8 cellular contexts compared by ENCODE assay signal in the genomic region with DNA sequence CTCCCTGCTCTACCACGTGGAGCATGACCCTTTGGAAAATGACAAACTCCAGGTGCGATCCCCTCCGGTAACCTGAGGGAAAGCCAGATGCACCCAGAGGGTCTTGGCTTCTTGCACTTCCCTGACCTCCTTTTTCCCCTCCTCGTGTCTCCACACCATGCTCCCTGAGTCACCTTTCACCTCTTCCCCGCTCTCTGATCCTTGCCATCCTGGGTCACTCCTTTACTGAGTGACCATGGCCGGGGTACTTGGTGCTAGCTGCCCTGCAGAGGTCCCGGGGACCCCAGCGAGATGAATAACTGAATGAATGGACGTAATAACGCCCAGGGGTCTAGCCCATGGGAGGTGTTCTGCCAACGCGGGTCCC. TPM values are rescaled to one million over a fixed set of nuclear protein-coding genes. Genes with fewer than 3 reads are reported as not detected.
DNase-seq lines count a peak whose midpoint lies in the region; ATAC-seq, FAIRE-seq and TF ChIP-seq lines count a peak whose summit lies in the region.

No MANE protein-coding gene starts in this region.

- 40% methylated on average over 12 of the region's 12 CpGs for WGBS in GM12878 (ENCODE audit: insufficient coverage, insufficient replicate concordance, low lambda C conversion rate, missing lambda C conversion rate)

- peak overlapping the region; percentile 22; the same call in 1 of the 2 replicates for H3K4me2 ChIP-seq in GM12878 (ENCODE audit: control insufficient read depth, insufficient read depth)

- ATAC-seq in left ventricle myocardium superior (no peak), GM12878 (no peak), upper lobe of right lung (no peak), left colon (no peak)

- CTCF ChIA-PET in GM12878 (lab: Yijun Ruan, JAX) = no interaction called here

- no peak overlapping the region; the same call in 1 of the 2 replicates for H3K4me3 ChIP-seq in GM12878
- H3K4me3 ChIP-seq in upper lobe of right lung = peak overlapping the region; percentile 56

- H3K36me3 ChIP-seq in GM12878 (ENCODE audit: control insufficient read depth in 2 of 2, insufficient read depth in 2 of 2, low read length in 1 of 2) = no peaks in the 10 kb centered on the region
- no peaks in the 10 kb centered on the region for H3K36me3 ChIP-seq in upper lobe of right lung

- RAD21 ChIA-PET in GM12878 (lab: Charles Lee; ENCODE audit: unreplicated experiment) = no interaction called here

- intact Hi-C loops in cardiac septum (cut with DNase I) = no loop called here
- intact Hi-C loops in left ventricle myocardium superior (cut with micrococcal nuclease) = no loop called here
- intact Hi-C loops in GM12878 (cut with micrococcal nuclease; ENCODE audit: unreplicated experiment) = no loop called here
- intact Hi-C loops in upper lobe of right lung (cut with DNase I) = no loop called here
- intact Hi-C loops in left colon (cut with DNase I, micrococcal nuclease) = no loop called here

- BruUV-seq in GM12878 (replicated peaks; lab: Mats Ljungman, UMichigan) = no TSS peak

- H3K36me3 Mint-ChIP-seq in mesothelial cell of epicardium = no peaks in the 10 kb centered on the region

- H3K27me3 ChIP-seq in GM12878 (replicated peaks in 1 of 2; ENCODE audit: control insufficient read depth in 2 of 2, insufficient read depth in 2 of 2, low read length in 1 of 2) (no peaks in the 10 kb centered on the region), upper lobe of right lung (no peaks in the 10 kb centered on the region)

- FAIRE-seq in GM12878 (lab: Jason Lieb, UNC) = no peak

- H3K27ac Mint-ChIP-seq in mesothelial cell of epicardium = no peak overlapping the region

- SMC1A ChIA-PET in GM12878 (lab: Charles Lee; ENCODE audit: uncharacterized antibody, unreplicated experiment) = no interaction called here

- H3K9me3 ChIP-seq in GM12878 (replicated peaks; ENCODE audit: control insufficient read depth, insufficient read depth, low read length) (no peaks in the 10 kb centered on the region; the same call in 2 of the 3 replicates), upper lobe of right lung (no peaks in the 10 kb centered on the region)

- H3K79me2 ChIP-seq in GM12878 (ENCODE audit: control insufficient read depth, insufficient read depth, low read length) = no peaks in the 10 kb centered on the region

- peak overlapping the region; percentile 54 for H2AFZ ChIP-seq in GM12878 (ENCODE audit: control insufficient read depth, low read depth, low read length)

- H3K9me3 Mint-ChIP-seq in mesothelial cell of epicardium = peaks cover 10% of the 10 kb centered on the region

- POLR2A ChIA-PET in GM12878 (lab: Charles Lee) = no interaction called here

- DNase-seq in cardiac septum (ENCODE audit: low spot score) = peak; percentile 36
- no peak for DNase-seq in left ventricle myocardium superior
- no peak for DNase-seq in GM12878 (ENCODE audit: low read depth, low spot score)
- no peak for DNase-seq in mesothelial cell of epicardium (ENCODE audit: low spot score in 2 of 2, unreplicated experiment in 2 of 2)
- no peak for DNase-seq in upper lobe of right lung
- DNase-seq in inferior parietal cortex (ENCODE audit: extremely low spot score) = no peak
- DNase-seq in left colon = no peak
- DNase-seq in GF-D8 (lab: John Stamatoyannopoulos, UW) = no peak

- H4K20me1 ChIP-seq in GM12878 (ENCODE audit: control insufficient read depth, insufficient read depth) = no peaks in the 10 kb centered on the region

- TF ChIP-seq EP300 in GM12878 (IDR thresholded peaks at IDR 0.05; ENCODE audit: borderline replicate concordance in 1 of 2, control insufficient read depth in 1 of 2, low read depth in 2 of 2, low read length in 2 of 2) = no peak

- H3K9ac ChIP-seq in GM12878 (ENCODE audit: control insufficient read depth, insufficient read depth, low read length) = no peak overlapping the region

- peak overlapping the region; percentile 59 for H3K4me3 Mint-ChIP-seq in mesothelial cell of epicardium

- peaks cover 16% of the 10 kb centered on the region for H3K27me3 Mint-ChIP-seq in mesothelial cell of epicardium (ENCODE audit: low read depth)

- H3K4me1 Mint-ChIP-seq in mesothelial cell of epicardium = peaks cover 14% of the 10 kb centered on the region

- TF ChIP-seq POLR2A in GM12878 (IDR thresholded peaks at IDR 0.05; ENCODE audit: low read depth, low read length) = no peak

- H3K27ac ChIP-seq in GM12878 (ENCODE audit: control insufficient read depth, insufficient read depth) = no peak overlapping the region
- H3K27ac ChIP-seq in upper lobe of right lung = no peak overlapping the region

- in situ Hi-C loops in GM12878 (cut with MboI) = no loop called here

- no peak for TF ChIP-seq RAD21 in GM12878 (IDR thresholded peaks at IDR 0.05; ENCODE audit: insufficient read depth, low read depth, low read length)

- H3K4me1 ChIP-seq in GM12878 (ENCODE audit: control insufficient read depth, insufficient read depth, low read length) = no peaks in the 10 kb centered on the region
- no peaks in the 10 kb centered on the region for H3K4me1 ChIP-seq in upper lobe of right lung

- no peak for TF ChIP-seq CTCF in GM12878 (IDR thresholded peaks at IDR 0.05 in 2 of 3, conservative IDR thresholded peaks at IDR 0.05 in 1 of 3; ENCODE audit: control insufficient read depth in 2 of 3, extremely low read depth in 1 of 3, insufficient read depth in 1 of 3, low read depth in 3 of 3, low read length in 3 of 3)
- no peak for TF ChIP-seq CTCF in mesothelial cell of epicardium (IDR thresholded peaks at IDR 0.05; ENCODE audit: unreplicated experiment)
- TF ChIP-seq CTCF in upper lobe of right lung (IDR thresholded peaks at IDR 0.05) = no peak

RNA-seq across cellular contexts. Expression of a gene that starts 0.4 kb away (rescaled TPM):
- total RNA-seq in cardiac septum = 0.40 TPM
- total RNA-seq in left ventricle myocardium superior = 0.57 TPM
- total RNA-seq in GM12878 (2013; cell fraction: nucleolus; rRNA removed) = 3.2 and 3.7 TPM in 2 replicates
- total RNA-seq in GM12878 (2014; rRNA removed) = 0.06 and 0.11 TPM in 2 replicates
- 0.09 and 0.14 TPM in 2 replicates for total RNA-seq in GM12878 (2014; rRNA removed; fragmentation: Illumina TruSeq; extraction: Trizol)
- 0.13 and 0.31 TPM in 2 replicates for total RNA-seq in GM12878 (2021)
- 0.62 TPM for polyA plus RNA-seq in GM12878 (2011; ENCODE audit: low read depth)
- polyA plus RNA-seq in GM12878 (2011; rRNA removed) = 1.4 and 1.6 TPM in 2 replicates
- 1.6 TPM in 2 replicates for polyA plus RNA-seq in GM12878 (2011; cell fraction: cytosol; rRNA removed)
- polyA plus RNA-seq in GM12878 (2011; cell fraction: nucleus; rRNA removed) = 4.0 and 4.2 TPM in 2 replicates
- polyA plus RNA-seq in GM12878 (2012) = 0.72 and 0.93 TPM in 2 replicates
- polyA plus RNA-seq in GM12878 (2014; fragmentation: Illumina TruSeq; extraction: Trizol) = 0.16 and 0.27 TPM in 2 replicates
- polyA plus RNA-seq in GM12878 (2014; fragmentation: Nextera tagmentation; extraction: Ambion mirVana) = under 1 TPM; 0.02 to 0.03 TPM
- 0.09 and 0.19 TPM in 2 replicates for polyA plus RNA-seq in GM12878 (2014; rRNA removed)
- not detected for polyA plus RNA-seq in GM12878 (2016; fragmentation: Nextera tagmentation; extraction: Ambion mirVana)
- polyA minus RNA-seq in GM12878 (2011; rRNA and poly(A)+ RNA removed) = 1.6 and 2.4 TPM in 2 replicates
- 1.0 and 1.7 TPM in 2 replicates for polyA minus RNA-seq in GM12878 (2011; cell fraction: cytosol; rRNA and poly(A)+ RNA removed)
- 0.97 and 1.7 TPM in 2 replicates for polyA minus RNA-seq in GM12878 (2011; cell fraction: nucleus; rRNA and poly(A)+ RNA removed)
- total RNA-seq in mesothelial cell of epicardium = 1.3 to 1.4 TPM (median 1.3 TPM) in 3 replicates
- 3.4 TPM for total RNA-seq in upper lobe of right lung
- under 1 TPM; 0.18 to 0.50 TPM for total RNA-seq in left colon

RNA-seq across cellular contexts. Expression of a gene that starts 9.7 kb away (rescaled TPM):
- not detected for total RNA-seq in cardiac septum
- not detected for total RNA-seq in left ventricle myocardium superior
- not detected in 2 replicates for total RNA-seq in GM12878 (2013; cell fraction: nucleolus; rRNA removed)
- not detected in 2 replicates for total RNA-seq in GM12878 (2014; rRNA removed)
- total RNA-seq in GM12878 (2014; rRNA removed; fragmentation: Illumina TruSeq; extraction: Trizol) = not detected in 2 replicates
- not detected in 2 replicates for total RNA-seq in GM12878 (2021)
- polyA plus RNA-seq in GM12878 (2011; ENCODE audit: low read depth) = not detected
- not detected in 2 replicates for polyA plus RNA-seq in GM12878 (2011; rRNA removed)
- polyA plus RNA-seq in GM12878 (2011; cell fraction: cytosol; rRNA removed) = not detected in 2 replicates
- not detected in 2 replicates for polyA plus RNA-seq in GM12878 (2011; cell fraction: nucleus; rRNA removed)
- polyA plus RNA-seq in GM12878 (2012) = not detected in 2 replicates
- polyA plus RNA-seq in GM12878 (2014; fragmentation: Illumina TruSeq; extraction: Trizol) = not detected in 2 replicates
- not detected for polyA plus RNA-seq in GM12878 (2014; fragmentation: Nextera tagmentation; extraction: Ambion mirVana)
- polyA plus RNA-seq in GM12878 (2014; rRNA removed) = not detected in 2 replicates
- polyA plus RNA-seq in GM12878 (2016; fragmentation: Nextera tagmentation; extraction: Ambion mirVana) = not detected
- not detected in 2 replicates for polyA minus RNA-seq in GM12878 (2011; rRNA and poly(A)+ RNA removed)
- polyA minus RNA-seq in GM12878 (2011; cell fraction: cytosol; rRNA and poly(A)+ RNA removed) = not detected in 2 replicates
- polyA minus RNA-seq in GM12878 (2011; cell fraction: nucleus; rRNA and poly(A)+ RNA removed) = not detected in 2 replicates
- not detected in 3 replicates for total RNA-seq in mesothelial cell of epicardium
- 0.14 TPM for total RNA-seq in upper lobe of right lung
- total RNA-seq in left colon = not detected

RNA-seq across cellular contexts. Expression of a gene that starts 35.0 kb away (rescaled TPM):
- total RNA-seq in cardiac septum = 0.19 TPM
- 0.25 TPM for total RNA-seq in left ventricle myocardium superior
- total RNA-seq in GM12878 (2013; cell fraction: nucleolus; rRNA removed) = 1.9 and 3.4 TPM in 2 replicates
- 0.65 and 0.85 TPM in 2 replicates for total RNA-seq in GM12878 (2014; rRNA removed)
- total RNA-seq in GM12878 (2014; rRNA removed; fragmentation: Illumina TruSeq; extraction: Trizol) = 0.23 TPM in 1 of 2 replicates, not detected in the other
- 0.80 and 1.1 TPM in 2 replicates for total RNA-seq in GM12878 (2021)
- polyA plus RNA-seq in GM12878 (2011; ENCODE audit: low read depth) = 0.21 TPM
- polyA plus RNA-seq in GM12878 (2011; rRNA removed) = 0.14 TPM in 1 of 2 replicates, not detected in the other
- polyA plus RNA-seq in GM12878 (2011; cell fraction: cytosol; rRNA removed) = 0.27 and 0.62 TPM in 2 replicates
- polyA plus RNA-seq in GM12878 (2011; cell fraction: nucleus; rRNA removed) = 2.8 and 5.9 TPM in 2 replicates
- 0.27 and 0.29 TPM in 2 replicates for polyA plus RNA-seq in GM12878 (2012)
- 0.09 TPM in 1 of 2 replicates, not detected in the other for polyA plus RNA-seq in GM12878 (2014; fragmentation: Illumina TruSeq; extraction: Trizol)
- polyA plus RNA-seq in GM12878 (2014; fragmentation: Nextera tagmentation; extraction: Ambion mirVana) = not detected
- 0.84 and 0.97 TPM in 2 replicates for polyA plus RNA-seq in GM12878 (2014; rRNA removed)
- polyA plus RNA-seq in GM12878 (2016; fragmentation: Nextera tagmentation; extraction: Ambion mirVana) = under 1 TPM; 0.50 to 0.60 TPM
- polyA minus RNA-seq in GM12878 (2011; rRNA and poly(A)+ RNA removed) = 0.46 TPM in 1 of 2 replicates, not detected in the other
- polyA minus RNA-seq in GM12878 (2011; cell fraction: cytosol; rRNA and poly(A)+ RNA removed) = 0.80 and 0.83 TPM in 2 replicates
- 1.6 and 5.4 TPM in 2 replicates for polyA minus RNA-seq in GM12878 (2011; cell fraction: nucleus; rRNA and poly(A)+ RNA removed)
- total RNA-seq in mesothelial cell of epicardium = 0.72 to 0.97 TPM (median 0.83 TPM) in 3 replicates
- 1.2 TPM for total RNA-seq in upper lobe of right lung
- under 1 TPM; 0.42 to 0.73 TPM for total RNA-seq in left colon

RNA-seq across cellular contexts. Expression of a gene that starts 59.5 kb away (rescaled TPM):
- total RNA-seq in cardiac septum = 13.4 TPM
- total RNA-seq in left ventricle myocardium superior = 16.2 TPM
- total RNA-seq in GM12878 (2013; cell fraction: nucleolus; rRNA removed) = 11.0 and 11.4 TPM in 2 replicates
- total RNA-seq in GM12878 (2014; rRNA removed) = 20.5 and 26.2 TPM in 2 replicates
- 22.1 and 22.7 TPM in 2 replicates for total RNA-seq in GM12878 (2014; rRNA removed; fragmentation: Illumina TruSeq; extraction: Trizol)
- total RNA-seq in GM12878 (2021) = 40.5 and 44.5 TPM in 2 replicates
- polyA plus RNA-seq in GM12878 (2011; ENCODE audit: low read depth) = 5.0 TPM
- polyA plus RNA-seq in GM12878 (2011; rRNA removed) = 12.7 and 20.3 TPM in 2 replicates
- 39.1 and 47.7 TPM in 2 replicates for polyA plus RNA-seq in GM12878 (2011; cell fraction: cytosol; rRNA removed)
- 52.3 and 76.7 TPM in 2 replicates for polyA plus RNA-seq in GM12878 (2011; cell fraction: nucleus; rRNA removed)
- 15.2 and 15.5 TPM in 2 replicates for polyA plus RNA-seq in GM12878 (2012)
- polyA plus RNA-seq in GM12878 (2014; fragmentation: Illumina TruSeq; extraction: Trizol) = 8.0 and 16.6 TPM in 2 replicates
- polyA plus RNA-seq in GM12878 (2014; fragmentation: Nextera tagmentation; extraction: Ambion mirVana) = 10 to 100 TPM in 1 of 2 experiments, 1 to 10 TPM in 1; 6.7 to 15.6 TPM
- 36.5 and 45.2 TPM in 2 replicates for polyA plus RNA-seq in GM12878 (2014; rRNA removed)
- 10 to 100 TPM; 61.0 to 63.3 TPM for polyA plus RNA-seq in GM12878 (2016; fragmentation: Nextera tagmentation; extraction: Ambion mirVana)
- 20.2 and 37.0 TPM in 2 replicates for polyA minus RNA-seq in GM12878 (2011; rRNA and poly(A)+ RNA removed)
- polyA minus RNA-seq in GM12878 (2011; cell fraction: cytosol; rRNA and poly(A)+ RNA removed) = 7.1 and 10.3 TPM in 2 replicates
- polyA minus RNA-seq in GM12878 (2011; cell fraction: nucleus; rRNA and poly(A)+ RNA removed) = 12.3 and 16.2 TPM in 2 replicates
- total RNA-seq in mesothelial cell of epicardium = 22.9 to 25.1 TPM (median 24.7 TPM) in 3 replicates
- total RNA-seq in upper lobe of right lung = 23.0 TPM
- total RNA-seq in left colon = 10 to 100 TPM; 13.0 to 19.0 TPM
